In genomic region chr6:34967461-34967860, GRCh38 we compare ENCODE assay signal across 20 cellular contexts.
DNase-seq lines count a peak whose midpoint lies in the region; ATAC-seq and TF ChIP-seq lines count a peak whose summit lies in the region.
"Had no signal": no experiment of that assay in that cellular context is flagged by ENCODE, and none has a peak within 500 bp of the region (broad histone marks: within the 10 kb centered on the region; RNA-seq: fewer than 3 reads in every experiment).

No MANE protein-coding gene starts in this region.

- ATAC-seq in right cardiac atrium, result no peak
- no peak for ATAC-seq in sciatic nerve
- ATAC-seq: A549 had no signal

- peaks cover 14% of the 10 kb centered on the region for H3K4me1 ChIP-seq in cardiac muscle cell (ENCODE audit: low read depth)
- peaks cover 2% of the 10 kb centered on the region for H3K4me1 ChIP-seq in right cardiac atrium (ENCODE audit: control insufficient read depth, insufficient read depth, low read length)
- H3K4me1 ChIP-seq: A549, BE2C, BLaER1 had no signal

- 92% methylated on average over 3 of the region's 3 CpGs for WGBS in right cardiac atrium

- H3K4me3 ChIP-seq in cardiac muscle cell, result no peak overlapping the region
- no peak overlapping the region for H3K4me3 ChIP-seq in right cardiac atrium (ENCODE audit: low read length)
- H3K4me3 ChIP-seq: A549, BLaER1 had no signal

- H3K27me3 ChIP-seq in cardiac muscle cell, result no peaks in the 10 kb centered on the region
- no peaks in the 10 kb centered on the region for H3K27me3 ChIP-seq in right cardiac atrium (ENCODE audit: control insufficient read depth, insufficient read depth)
- H3K27me3 ChIP-seq: BE2C, BLaER1 had no signal

- no peaks in the 10 kb centered on the region for H3K9me3 Mint-ChIP-seq in nephron progenitor cell
- H3K9me3 Mint-ChIP-seq: CD14-positive monocyte; CD4-positive, alpha-beta memory T cell; CD4-positive, CD25-positive, alpha-beta regulatory T cell; CD8-positive, alpha-beta memory T cell had no signal

- intact Hi-C loops in right cardiac atrium (cut with DNase I), result no loop called here
- intact Hi-C loops in sciatic nerve (cut with DNase I), result no loop called here

- DNase-seq in cardiac muscle cell (ENCODE audit: low read depth in 1 of 2, low spot score in 1 of 2), result no peak
- no peak for DNase-seq in right cardiac atrium
- no peak for DNase-seq in nephron progenitor cell
- DNase-seq in sciatic nerve (ENCODE audit: low spot score), result no peak
- DNase-seq in DMS79 treated with DMSO at 0.1 percent for 48 hours (lab: John Stamatoyannopoulos, UW), result no peak
- DNase-seq: BE2C; C1 segment of cervical spinal cord; CD4-positive, alpha-beta memory T cell; CD4-positive, CD25-positive, alpha-beta regulatory T cell; CD8-positive, alpha-beta memory T cell; COR-L47; DMS 273 treated with DMSO at 0.1 percent for 48 hours; DMS153; DMS53; DMS79; GF-D8 had no signal

- no peaks in the 10 kb centered on the region for H3K9me3 ChIP-seq in cardiac muscle cell (ENCODE audit: low read depth)
- no peaks in the 10 kb centered on the region for H3K9me3 ChIP-seq in right cardiac atrium (ENCODE audit: control insufficient read depth, low read length)
- H3K9me3 ChIP-seq: A549, BE2C, BLaER1 had no signal

- H3K36me3 Mint-ChIP-seq in nephron progenitor cell (ENCODE audit: low read depth), result peaks cover 11% of the 10 kb centered on the region

- no peaks in the 10 kb centered on the region for H3K27me3 Mint-ChIP-seq in nephron progenitor cell (ENCODE audit: low read depth, poor library complexity)
- H3K27me3 Mint-ChIP-seq: CD4-positive, alpha-beta memory T cell; CD4-positive, CD25-positive, alpha-beta regulatory T cell; CD8-positive, alpha-beta memory T cell had no signal

- H3K36me3 ChIP-seq in cardiac muscle cell, result peaks cover 5% of the 10 kb centered on the region
- H3K36me3 ChIP-seq: BE2C had no signal

- peaks cover 15% of the 10 kb centered on the region for H3K4me1 Mint-ChIP-seq in nephron progenitor cell
- H3K4me1 Mint-ChIP-seq: CD14-positive monocyte; CD8-positive, alpha-beta memory T cell had no signal

- no peak overlapping the region for H3K27ac Mint-ChIP-seq in nephron progenitor cell
- H3K27ac Mint-ChIP-seq: CD4-positive, CD25-positive, alpha-beta regulatory T cell had no signal

- peak overlapping the region; percentile 15 for H3K4me3 Mint-ChIP-seq in nephron progenitor cell
- H3K4me3 Mint-ChIP-seq: CD14-positive monocyte; CD4-positive, alpha-beta memory T cell; CD4-positive, CD25-positive, alpha-beta regulatory T cell; CD8-positive, alpha-beta memory T cell had no signal

- peak overlapping the region; percentile 60 for H3K27ac ChIP-seq in cardiac muscle cell
- no peak overlapping the region for H3K27ac ChIP-seq in right cardiac atrium (ENCODE audit: low read length)
- H3K27ac ChIP-seq: 22Rv1, A549, BLaER1 had no signal

- no peak for TF ChIP-seq CTCF in cardiac muscle cell (IDR thresholded peaks at IDR 0.05; ENCODE audit: low read depth, low read length)
- no peak for TF ChIP-seq CTCF in nephron progenitor cell (IDR thresholded peaks at IDR 0.05)
